34 cellular contexts compared by ENCODE assay signal in the genomic region with DNA sequence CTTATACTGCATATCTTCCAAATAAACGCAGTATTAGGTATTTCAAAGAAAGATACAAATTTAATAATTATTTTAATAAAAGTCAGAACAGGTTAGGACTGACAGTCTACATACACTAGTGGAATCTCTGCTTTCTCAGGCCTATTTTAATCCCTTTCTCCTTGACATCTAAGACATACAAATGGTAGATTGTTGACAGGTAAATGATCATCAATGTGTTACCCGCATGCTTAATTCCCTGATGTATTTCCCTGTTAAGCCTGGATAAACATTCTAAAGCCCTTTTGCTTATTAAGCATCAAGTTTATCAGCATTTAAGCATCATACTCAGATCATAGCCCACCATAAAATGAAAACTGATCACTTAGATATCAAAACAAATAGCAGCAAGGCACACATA.
DNase-seq lines count a peak whose midpoint lies in the region; ATAC-seq, FAIRE-seq and TF ChIP-seq lines count a peak whose summit lies in the region.
"Had no signal": no experiment of that assay in that cellular context is flagged by ENCODE, and none has a peak within 500 bp of the region (broad histone marks: within the 10 kb centered on the region; RNA-seq: fewer than 3 reads in every experiment).

No MANE protein-coding gene starts in this region.

- no peaks in the 10 kb centered on the region for H4K20me1 ChIP-seq in neural cell (ENCODE audit: insufficient read depth)
- H4K20me1 ChIP-seq: BLaER1; BLaER1 treated with 17β-estradiol and CSF1 and Interleukin-3, amounts not matched to agents 10 nM and 100 nM had no signal

- no peaks in the 10 kb centered on the region for H3K4me1 Mint-ChIP-seq in T-cell
- H3K4me1 Mint-ChIP-seq: B cell; CD14-positive monocyte; CD4-positive, alpha-beta memory T cell; CD4-positive, CD25-positive, alpha-beta regulatory T cell; CD8-positive, alpha-beta memory T cell had no signal

- no peaks in the 10 kb centered on the region for H3K79me2 ChIP-seq in neural cell (replicated peaks; ENCODE audit: insufficient read depth, low read length)

- CTCF ChIA-PET in T-cell (lab: Charles Lee): no interaction called here

- no peaks in the 10 kb centered on the region for H3K9me2 ChIP-seq in neural cell (ENCODE audit: insufficient read depth, low read length)

- TF ChIP-seq CTCF in D721Med (IDR thresholded peaks at IDR 0.05; ENCODE audit: insufficient read depth, missing control alignments): no peak
- no peak for TF ChIP-seq CTCF in neural cell (IDR thresholded peaks at IDR 0.05; ENCODE audit: poor library complexity, severe bottlenecking)

- H3F3A ChIP-seq in neural cell (ENCODE audit: insufficient read depth, low read length, poor library complexity, severe bottlenecking): no peaks in the 10 kb centered on the region

- no peaks in the 10 kb centered on the region for H3K27me3 ChIP-seq in neural cell (ENCODE audit: insufficient read depth, low read depth, low read length)
- H3K27me3 ChIP-seq: BE2C; BLaER1; BLaER1 treated with 17β-estradiol and CSF1 and Interleukin-3, amounts not matched to agents 10 nM and 100 nM had no signal

- ATAC-seq in T-cell (replicated peaks in 1 of 4): no peak
- ATAC-seq: A549; CD8-positive, alpha-beta T cell had no signal

- POLR2A ChIA-PET in T-cell (lab: Charles Lee): no interaction called here

- DNase-seq in NCI-H82 (lab: John Stamatoyannopoulos, UW): peak; percentile 56
- no peak for DNase-seq in NCI-H82 treated with DMSO at 0.1 percent for 48 hours (lab: John Stamatoyannopoulos, UW; ENCODE audit: unreplicated experiment)
- DNase-seq in D721Med (ENCODE audit: insufficient read length, low spot score): no peak
- no peak for DNase-seq in T-cell
- DNase-seq in SIG-M5 (lab: John Stamatoyannopoulos, UW): no peak
- DNase-seq: 8988T; ACHN; AML-193; BE2C; C1 segment of cervical spinal cord; Caco-2; Calu3; CD4-positive, alpha-beta memory T cell; CD4-positive, alpha-beta T cell; CD4-positive, CD25-positive, alpha-beta regulatory T cell; CD8-positive, alpha-beta memory T cell; CD8-positive, alpha-beta T cell; COR-L47; DMS 273 treated with DMSO at 0.1 percent for 48 hours; DMS153; DMS53; DMS79; DMS79 treated with DMSO at 0.1 percent for 48 hours; DND-41; EL had no signal

- H3K27ac ChIP-seq in neural cell (ENCODE audit: low read length): no peak overlapping the region
- H3K27ac ChIP-seq: 22Rv1; A549; BLaER1; BLaER1 treated with 17β-estradiol and CSF1 and Interleukin-3, amounts not matched to agents 10 nM and 100 nM; C4-2B had no signal

- H3K27ac Mint-ChIP-seq in T-cell: no peak overlapping the region
- H3K27ac Mint-ChIP-seq: B cell; CD14-positive monocyte; CD4-positive, alpha-beta memory T cell; CD4-positive, alpha-beta T cell; CD8-positive, alpha-beta memory T cell; CD8-positive, alpha-beta T cell had no signal

- no peak for TF ChIP-seq RAD21 in neural cell (conservative IDR thresholded peaks at IDR 0.05)

- H3K4me3 Mint-ChIP-seq in T-cell: no peak overlapping the region
- H3K4me3 Mint-ChIP-seq: B cell; CD14-positive monocyte; CD4-positive, alpha-beta memory T cell; CD4-positive, alpha-beta T cell; CD4-positive, CD25-positive, alpha-beta regulatory T cell; CD8-positive, alpha-beta memory T cell; CD8-positive, alpha-beta T cell had no signal

- TF ChIP-seq EP300 in neural cell (conservative IDR thresholded peaks at IDR 0.05; ENCODE audit: poor library complexity, severe bottlenecking): peak; percentile 85

- FAIRE-seq in D721Med (lab: Jason Lieb, UNC): peak; percentile 87
- FAIRE-seq: A204.1, A549 had no signal

- H3K9me3 Mint-ChIP-seq in T-cell: peaks cover 0 to 9% (median 9%) of the 10 kb centered on the region in 3 donors

- no peak overlapping the region for H3K4me2 ChIP-seq in neural cell (ENCODE audit: low read length)
- H3K4me2 ChIP-seq: A549; BLaER1; BLaER1 treated with 17β-estradiol and CSF1 and Interleukin-3, amounts not matched to agents 10 nM and 100 nM had no signal

- no peaks in the 10 kb centered on the region for H3K36me3 Mint-ChIP-seq in T-cell
- H3K36me3 Mint-ChIP-seq: CD14-positive monocyte; CD4-positive, alpha-beta memory T cell; CD4-positive, CD25-positive, alpha-beta regulatory T cell; CD8-positive, alpha-beta memory T cell; CD8-positive, alpha-beta T cell had no signal

- H3K9me3 ChIP-seq in neural cell (ENCODE audit: low read length): no peaks in the 10 kb centered on the region
- H3K9me3 ChIP-seq: A549; BE2C; BLaER1; BLaER1 treated with 17β-estradiol and CSF1 and Interleukin-3, amounts not matched to agents 10 nM and 100 nM; Caco-2 had no signal

- no peak overlapping the region for H3K9ac ChIP-seq in neural cell (ENCODE audit: low read length)
- H3K9ac ChIP-seq: BLaER1; BLaER1 treated with 17β-estradiol and CSF1 and Interleukin-3, amounts not matched to agents 10 nM and 100 nM had no signal

- no peaks in the 10 kb centered on the region for H3K27me3 Mint-ChIP-seq in T-cell
- H3K27me3 Mint-ChIP-seq: B cell; CD4-positive, alpha-beta memory T cell; CD4-positive, alpha-beta T cell; CD4-positive, CD25-positive, alpha-beta regulatory T cell; CD8-positive, alpha-beta memory T cell had no signal

- no peak overlapping the region for H3K4me3 ChIP-seq in neural cell (ENCODE audit: low read length)
- H3K4me3 ChIP-seq: A549; BLaER1; BLaER1 treated with 17β-estradiol and CSF1 and Interleukin-3, amounts not matched to agents 10 nM and 100 nM had no signal

- H2AFZ ChIP-seq in neural cell (ENCODE audit: low read depth, low read length): no peak overlapping the region

- H3K36me3 ChIP-seq in neural cell (ENCODE audit: insufficient read depth, low read length): no peaks in the 10 kb centered on the region
- H3K36me3 ChIP-seq: BE2C; BLaER1; BLaER1 treated with 17β-estradiol and CSF1 and Interleukin-3, amounts not matched to agents 10 nM and 100 nM had no signal

TF ChIP-seq in neural cell, 6 proteins besides CTCF, POLR2A, EP300 and RAD21:
- TF ChIP-seq POLR2AphosphoS5 (IDR thresholded peaks at IDR 0.05) (peak; percentile 63), MXI1 (conservative IDR thresholded peaks at IDR 0.05; ENCODE audit: poor library complexity, severe bottlenecking) (no peak)
